ENCODE assay signal across 2 cellular contexts in genomic region chr10:92571649-92572048, GRCh38.
TF ChIP-seq lines count a peak whose summit lies in the region.

No MANE protein-coding gene starts in this region.

TF ChIP-seq in SK-N-SH, 30 proteins besides CTCF, POLR2A, EP300 and RAD21 (continued from another document):
- no peak for TF ChIP-seq EZH2phosphoT487 (IDR thresholded peaks at IDR 0.05; ENCODE audit: borderline replicate concordance, low read depth)
- TF ChIP-seq PBX3 (IDR thresholded peaks at IDR 0.05), result no peak
- TF ChIP-seq USF2 (IDR thresholded peaks at IDR 0.05; ENCODE audit: borderline replicate concordance, low read depth, low read length), result no peak
- TF ChIP-seq FOSL2 (IDR thresholded peaks at IDR 0.05; ENCODE audit: borderline replicate concordance, low read depth), result no peak
- TF ChIP-seq TEAD4 (IDR thresholded peaks at IDR 0.05; ENCODE audit: borderline replicate concordance, insufficient read depth), result no peak
- TF ChIP-seq, protein P1, sequence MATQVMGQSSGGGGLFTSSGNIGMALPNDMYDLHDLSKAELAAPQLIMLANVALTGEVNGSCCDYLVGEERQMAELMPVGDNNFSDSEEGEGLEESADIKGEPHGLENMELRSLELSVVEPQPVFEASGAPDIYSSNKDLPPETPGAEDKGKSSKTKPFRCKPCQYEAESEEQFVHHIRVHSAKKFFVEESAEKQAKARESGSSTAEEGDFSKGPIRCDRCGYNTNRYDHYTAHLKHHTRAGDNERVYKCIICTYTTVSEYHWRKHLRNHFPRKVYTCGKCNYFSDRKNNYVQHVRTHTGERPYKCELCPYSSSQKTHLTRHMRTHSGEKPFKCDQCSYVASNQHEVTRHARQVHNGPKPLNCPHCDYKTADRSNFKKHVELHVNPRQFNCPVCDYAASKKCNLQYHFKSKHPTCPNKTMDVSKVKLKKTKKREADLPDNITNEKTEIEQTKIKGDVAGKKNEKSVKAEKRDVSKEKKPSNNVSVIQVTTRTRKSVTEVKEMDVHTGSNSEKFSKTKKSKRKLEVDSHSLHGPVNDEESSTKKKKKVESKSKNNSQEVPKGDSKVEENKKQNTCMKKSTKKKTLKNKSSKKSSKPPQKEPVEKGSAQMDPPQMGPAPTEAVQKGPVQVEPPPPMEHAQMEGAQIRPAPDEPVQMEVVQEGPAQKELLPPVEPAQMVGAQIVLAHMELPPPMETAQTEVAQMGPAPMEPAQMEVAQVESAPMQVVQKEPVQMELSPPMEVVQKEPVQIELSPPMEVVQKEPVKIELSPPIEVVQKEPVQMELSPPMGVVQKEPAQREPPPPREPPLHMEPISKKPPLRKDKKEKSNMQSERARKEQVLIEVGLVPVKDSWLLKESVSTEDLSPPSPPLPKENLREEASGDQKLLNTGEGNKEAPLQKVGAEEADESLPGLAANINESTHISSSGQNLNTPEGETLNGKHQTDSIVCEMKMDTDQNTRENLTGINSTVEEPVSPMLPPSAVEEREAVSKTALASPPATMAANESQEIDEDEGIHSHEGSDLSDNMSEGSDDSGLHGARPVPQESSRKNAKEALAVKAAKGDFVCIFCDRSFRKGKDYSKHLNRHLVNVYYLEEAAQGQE (IDR thresholded peaks at IDR 0.05; ENCODE audit: low read depth, low read length), result no peak
- no peak for TF ChIP-seq NRF1 (IDR thresholded peaks at IDR 0.05; ENCODE audit: low read depth, low read length)
- no peak for TF ChIP-seq TAF1 (IDR thresholded peaks at IDR 0.05; ENCODE audit: borderline replicate concordance, low read depth, low read length)
- TF ChIP-seq CHD2 (IDR thresholded peaks at IDR 0.05; ENCODE audit: low read length, partially characterized antibody), result no peak
- TF ChIP-seq TCF12 (IDR thresholded peaks at IDR 0.05), result no peak

TF ChIP-seq in SK-N-SH treated with all-trans-retinoic acid at 6 μM for 48 hours, 23 proteins besides CTCF, POLR2A, EP300 and RAD21 (continued from another document):
- TF ChIP-seq, protein P2, sequence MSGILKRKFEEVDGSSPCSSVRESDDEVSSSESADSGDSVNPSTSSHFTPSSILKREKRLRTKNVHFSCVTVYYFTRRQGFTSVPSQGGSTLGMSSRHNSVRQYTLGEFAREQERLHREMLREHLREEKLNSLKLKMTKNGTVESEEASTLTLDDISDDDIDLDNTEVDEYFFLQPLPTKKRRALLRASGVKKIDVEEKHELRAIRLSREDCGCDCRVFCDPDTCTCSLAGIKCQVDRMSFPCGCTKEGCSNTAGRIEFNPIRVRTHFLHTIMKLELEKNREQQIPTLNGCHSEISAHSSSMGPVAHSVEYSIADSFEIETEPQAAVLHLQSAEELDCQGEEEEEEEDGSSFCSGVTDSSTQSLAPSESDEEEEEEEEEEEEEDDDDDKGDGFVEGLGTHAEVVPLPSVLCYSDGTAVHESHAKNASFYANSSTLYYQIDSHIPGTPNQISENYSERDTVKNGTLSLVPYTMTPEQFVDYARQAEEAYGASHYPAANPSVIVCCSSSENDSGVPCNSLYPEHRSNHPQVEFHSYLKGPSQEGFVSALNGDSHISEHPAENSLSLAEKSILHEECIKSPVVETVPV (CRISPR knock-in tag; IDR thresholded peaks at IDR 0.05), result no peak
- TF ChIP-seq ESRRG (CRISPR knock-in tag; IDR thresholded peaks at IDR 0.05) (no peak), ZFP30 (CRISPR knock-in tag; IDR thresholded peaks at IDR 0.05) (no peak), ARNTL (CRISPR knock-in tag; IDR thresholded peaks at IDR 0.05; ENCODE audit: borderline replicate concordance, low read depth) (no peak), BACH2 (CRISPR knock-in tag; IDR thresholded peaks at IDR 0.05; ENCODE audit: borderline replicate concordance) (no peak), ZC3H10 (CRISPR knock-in tag; IDR thresholded peaks at IDR 0.05) (no peak), ZFP3 (CRISPR knock-in tag; IDR thresholded peaks at IDR 0.05) (no peak), POU6F1 (CRISPR knock-in tag; IDR thresholded peaks at IDR 0.05; ENCODE audit: borderline replicate concordance, low read depth) (no peak), GLIS3 (CRISPR knock-in tag; IDR thresholded peaks at IDR 0.05) (no peak), TOX (CRISPR knock-in tag; IDR thresholded peaks at IDR 0.05; ENCODE audit: borderline replicate concordance) (no peak), ZNF565 (CRISPR knock-in tag; conservative IDR thresholded peaks at IDR 0.05; ENCODE audit: low read depth) (no peak), OSR1 (CRISPR knock-in tag; IDR thresholded peaks at IDR 0.05) (no peak), RARB (CRISPR knock-in tag; IDR thresholded peaks at IDR 0.05) (no peak)
- TF ChIP-seq, protein P3, sequence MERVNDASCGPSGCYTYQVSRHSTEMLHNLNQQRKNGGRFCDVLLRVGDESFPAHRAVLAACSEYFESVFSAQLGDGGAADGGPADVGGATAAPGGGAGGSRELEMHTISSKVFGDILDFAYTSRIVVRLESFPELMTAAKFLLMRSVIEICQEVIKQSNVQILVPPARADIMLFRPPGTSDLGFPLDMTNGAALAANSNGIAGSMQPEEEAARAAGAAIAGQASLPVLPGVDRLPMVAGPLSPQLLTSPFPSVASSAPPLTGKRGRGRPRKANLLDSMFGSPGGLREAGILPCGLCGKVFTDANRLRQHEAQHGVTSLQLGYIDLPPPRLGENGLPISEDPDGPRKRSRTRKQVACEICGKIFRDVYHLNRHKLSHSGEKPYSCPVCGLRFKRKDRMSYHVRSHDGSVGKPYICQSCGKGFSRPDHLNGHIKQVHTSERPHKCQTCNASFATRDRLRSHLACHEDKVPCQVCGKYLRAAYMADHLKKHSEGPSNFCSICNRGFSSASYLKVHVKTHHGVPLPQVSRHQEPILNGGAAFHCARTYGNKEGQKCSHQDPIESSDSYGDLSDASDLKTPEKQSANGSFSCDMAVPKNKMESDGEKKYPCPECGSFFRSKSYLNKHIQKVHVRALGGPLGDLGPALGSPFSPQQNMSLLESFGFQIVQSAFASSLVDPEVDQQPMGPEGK (CRISPR knock-in tag; IDR thresholded peaks at IDR 0.05; ENCODE audit: borderline replicate concordance), result no peak
- TF ChIP-seq, protein P4, sequence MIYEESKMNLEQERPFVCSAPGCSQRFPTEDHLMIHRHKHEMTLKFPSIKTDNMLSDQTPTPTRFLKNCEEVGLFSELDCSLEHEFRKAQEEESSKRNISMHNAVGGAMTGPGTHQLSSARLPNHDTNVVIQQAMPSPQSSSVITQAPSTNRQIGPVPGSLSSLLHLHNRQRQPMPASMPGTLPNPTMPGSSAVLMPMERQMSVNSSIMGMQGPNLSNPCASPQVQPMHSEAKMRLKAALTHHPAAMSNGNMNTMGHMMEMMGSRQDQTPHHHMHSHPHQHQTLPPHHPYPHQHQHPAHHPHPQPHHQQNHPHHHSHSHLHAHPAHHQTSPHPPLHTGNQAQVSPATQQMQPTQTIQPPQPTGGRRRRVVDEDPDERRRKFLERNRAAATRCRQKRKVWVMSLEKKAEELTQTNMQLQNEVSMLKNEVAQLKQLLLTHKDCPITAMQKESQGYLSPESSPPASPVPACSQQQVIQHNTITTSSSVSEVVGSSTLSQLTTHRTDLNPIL (CRISPR knock-in tag; IDR thresholded peaks at IDR 0.05; ENCODE audit: low read depth), result no peak
